ENCODE assay signal across 9 cellular contexts in genomic region chr1:114353233-114353632, GRCh38.
DNase-seq lines count a peak whose midpoint lies in the region; ATAC-seq, FAIRE-seq and TF ChIP-seq lines count a peak whose summit lies in the region.
"Had no signal": no experiment of that assay in that cellular context is flagged by ENCODE, and none has a peak within 500 bp of the region (broad histone marks: within the 10 kb centered on the region; RNA-seq: fewer than 3 reads in every experiment).

No MANE protein-coding gene starts in this region.

- no peak for TF ChIP-seq POLR2A in adrenal gland (IDR thresholded peaks at IDR 0.05)

- H3K27ac Mint-ChIP-seq in chondrocyte (ENCODE audit: unreplicated experiment): no peak overlapping the region

- H3K4me3 Mint-ChIP-seq in chondrocyte (ENCODE audit: unreplicated experiment): no peak overlapping the region

- FAIRE-seq in D721Med (lab: Jason Lieb, UNC): no peak

- no peaks in the 10 kb centered on the region for H3K36me3 Mint-ChIP-seq in chondrocyte (ENCODE audit: low read depth)

- WGBS in adrenal gland, 4 donors: 25 to 30% (median 29%) methylated on average over 4 of the region's 4 CpGs

- no peak overlapping the region for H3K27ac ChIP-seq in adrenal gland
- H3K27ac ChIP-seq: breast epithelium had no signal

- H3K36me3 ChIP-seq in adrenal gland (replicated peaks in 1 of 2): no peaks in the 10 kb centered on the region
- H3K36me3 ChIP-seq: breast epithelium had no signal

- no peak for ATAC-seq in GM21381 (IDR thresholded peaks at IDR 0.05; ENCODE audit: unreplicated experiment)

- H3K4me1 Mint-ChIP-seq in chondrocyte (ENCODE audit: low read depth): peaks cover 13% of the 10 kb centered on the region

- in situ Hi-C loops in GM13976 (cut with MboI; ENCODE audit: low sequenced_read_pairs, unreplicated experiment): loop anchor here (10.0 kb wide), 1 partner anchor 202 kb away; no protein-coding TSS in a partner anchor

- no peaks in the 10 kb centered on the region for H3K27me3 ChIP-seq in adrenal gland
- H3K27me3 ChIP-seq: breast epithelium had no signal

- TF ChIP-seq CTCF in GM13976 (IDR thresholded peaks at IDR 0.05; ENCODE audit: borderline replicate concordance, control extremely low read depth, extremely low read depth, insufficient read depth, missing control alignments) (no peak), adrenal gland (IDR thresholded peaks at IDR 0.05) (no peak), chondrocyte (IDR thresholded peaks at IDR 0.05) (no peak), D721Med (IDR thresholded peaks at IDR 0.05; ENCODE audit: insufficient read depth, missing control alignments) (no peak)

- DNase-seq in GM13976 (ENCODE audit: low spot score): peak; percentile 13
- peak; percentile 19 for DNase-seq in NCI-H1048 (lab: John Stamatoyannopoulos, UW)
- peak; percentile 45 to 76 (median 62) for DNase-seq in adrenal gland
- DNase-seq in inferior parietal cortex (ENCODE audit: extremely low spot score): peak; percentile 31
- no peak for DNase-seq in effector CD4-positive, alpha-beta T cell
- no peak for DNase-seq in chondrocyte (ENCODE audit: low spot score)
- no peak for DNase-seq in D721Med (ENCODE audit: insufficient read length, low spot score)

- H3K9me3 ChIP-seq in adrenal gland (replicated peaks in 1 of 3): no peaks in the 10 kb centered on the region
- H3K9me3 ChIP-seq: breast epithelium had no signal

- H3K27me3 Mint-ChIP-seq in chondrocyte (ENCODE audit: low read depth): peaks cover 3% of the 10 kb centered on the region

- no peaks in the 10 kb centered on the region for H3K4me1 ChIP-seq in adrenal gland (replicated peaks in 1 of 2)
- H3K4me1 ChIP-seq: breast epithelium had no signal

- intact Hi-C loops in adrenal gland (cut with DNase I): no loop called here

- no peak overlapping the region for H3K4me3 ChIP-seq in adrenal gland
- H3K4me3 ChIP-seq: breast epithelium had no signal

- H3K9me3 Mint-ChIP-seq in chondrocyte (ENCODE audit: low read depth): no peaks in the 10 kb centered on the region

Comparison
In these comparisons a context has a peak if more than half of its experiments do, and no peak if none do; other contexts are left out.
1. DNase-seq: peak in GM13976 (single experiment), NCI-H1048 (single experiment), adrenal gland (7 of 7) and inferior parietal cortex (single experiment); none in effector CD4-positive, alpha-beta T cell (single experiment), chondrocyte (single experiment) and D721Med (single experiment).